In the genomic region with DNA sequence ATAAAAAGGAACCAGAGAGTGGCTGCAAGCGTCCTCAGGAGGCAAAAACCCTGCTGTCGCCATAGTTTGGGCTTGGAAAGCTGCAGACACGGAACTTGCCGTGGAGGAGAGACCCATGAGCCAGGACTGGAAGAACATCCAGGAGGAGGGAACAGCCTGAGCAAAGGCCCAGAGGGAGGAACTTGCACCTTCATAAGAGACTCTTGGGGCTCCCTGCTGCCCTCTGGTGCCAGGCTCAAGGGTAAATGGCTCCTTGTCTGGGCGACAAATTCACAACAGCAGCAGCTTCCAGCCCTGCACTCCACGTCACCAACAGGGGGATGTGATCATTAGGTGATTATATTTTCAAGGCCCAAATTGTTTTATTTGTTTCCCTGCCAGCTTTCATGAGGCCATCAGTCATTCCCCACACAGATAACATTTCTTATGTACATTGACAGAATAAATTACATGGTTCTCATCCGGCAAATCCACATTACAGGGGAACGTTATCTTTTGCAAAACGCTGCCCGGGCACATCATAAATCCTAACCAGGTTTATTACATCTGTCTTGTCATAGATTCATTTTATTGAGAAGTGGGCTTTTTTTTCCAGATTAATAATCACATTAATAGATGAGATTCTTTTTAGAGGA, we compare ENCODE assay signal across 8 cellular contexts.
DNase-seq lines count a peak whose midpoint lies in the region; ATAC-seq and TF ChIP-seq lines count a peak whose summit lies in the region.

No MANE protein-coding gene starts in this region.

- H3K9me3 Mint-ChIP-seq in endothelial cell (ENCODE audit: unreplicated experiment), result no peaks in the 10 kb centered on the region

- no peak overlapping the region for H3K4me3 Mint-ChIP-seq in endothelial cell (ENCODE audit: unreplicated experiment)

- ATAC-seq in gastrocnemius medialis (peak; percentile 36 to 73), HG03196 (IDR thresholded peaks at IDR 0.05; ENCODE audit: unreplicated experiment) (no peak), HG03342 (IDR thresholded peaks at IDR 0.05; ENCODE audit: unreplicated experiment) (no peak)

- intact Hi-C loops in gastrocnemius medialis (cut with DNase I; ENCODE audit: low total_unique reads), result no loop called here

- H3K36me3 ChIP-seq in gastrocnemius medialis, result no peaks in the 10 kb centered on the region

- peaks cover 1% of the 10 kb centered on the region for H3K27me3 Mint-ChIP-seq in endothelial cell (ENCODE audit: unreplicated experiment)

- in situ Hi-C loops in gastrocnemius medialis (cut with MboI; ENCODE audit: low sequenced_read_pairs in 4 of 4), result no loop called here

- H3K4me1 ChIP-seq in gastrocnemius medialis, result no peaks in the 10 kb centered on the region

- H3K27ac Mint-ChIP-seq in endothelial cell (ENCODE audit: unreplicated experiment), result no peak overlapping the region

- peaks cover 0 to 3% (median 0%) of the 10 kb centered on the region in 3 donors for H3K27me3 ChIP-seq in gastrocnemius medialis

- no peak for TF ChIP-seq POLR2A in gastrocnemius medialis (IDR thresholded peaks at IDR 0.05)

- H3K27ac ChIP-seq in gastrocnemius medialis, result no peak overlapping the region

- H3K4me1 Mint-ChIP-seq in endothelial cell (ENCODE audit: unreplicated experiment), result peaks cover 5% of the 10 kb centered on the region

- DNase-seq in DMS 273 (lab: John Stamatoyannopoulos, UW; ENCODE audit: unreplicated experiment) (peak; percentile 76), HK-2 (ENCODE audit: unreplicated experiment) (peak; percentile 24), NCI-H82 (lab: John Stamatoyannopoulos, UW) (peak; percentile 84), endothelial cell (ENCODE audit: low spot score) (peak; percentile 54), gastrocnemius medialis (peak in 1 of 2 donors; percentile 43), mesenteric fat pad (ENCODE audit: low spot score) (no peak)

- H3K4me3 ChIP-seq in gastrocnemius medialis, result no peak overlapping the region

- H3K36me3 Mint-ChIP-seq in endothelial cell (ENCODE audit: low read depth, unreplicated experiment), result no peaks in the 10 kb centered on the region

- no peaks in the 10 kb centered on the region for H3K9me3 ChIP-seq in gastrocnemius medialis

- TF ChIP-seq CTCF in endothelial cell (IDR thresholded peaks at IDR 0.05; ENCODE audit: unreplicated experiment), result peak; percentile 35
- TF ChIP-seq CTCF in gastrocnemius medialis (IDR thresholded peaks at IDR 0.05 in 4 of 5, conservative IDR thresholded peaks at IDR 0.05 in 1 of 5), result peak in 3 of 5 experiments; percentile 27 to 40 (median 30)

Comparison
In these comparisons a context has a peak if more than half of its experiments do, and no peak if none do; other contexts are left out.
1. ATAC-seq: peak in gastrocnemius medialis (2 of 2); none in HG03196 (single experiment) and HG03342 (single experiment).